8 cellular contexts compared by ENCODE assay signal in genomic region chr1:23556661-23557470, GRCh38.
DNase-seq lines count a peak whose midpoint lies in the region; ATAC-seq and TF ChIP-seq lines count a peak whose summit lies in the region.

No MANE protein-coding gene starts in this region.

- peaks cover 40% of the 10 kb centered on the region for H3K4me1 Mint-ChIP-seq in central memory CD8-positive, alpha-beta T cell

- H3K36me3 Mint-ChIP-seq in central memory CD8-positive, alpha-beta T cell (ENCODE audit: insufficient read depth): peaks cover 12% of the 10 kb centered on the region

- H3K27me3 ChIP-seq in DND-41 (ENCODE audit: insufficient read depth, low read length, poor library complexity) (peaks cover 32% of the 10 kb centered on the region), muscle layer of colon (ENCODE audit: control insufficient read depth in 1 of 2, insufficient read depth in 2 of 2, low read length in 2 of 2) (no peaks in the 10 kb centered on the region)

- peak overlapping the region; percentile 87 for H3K4me3 Mint-ChIP-seq in central memory CD8-positive, alpha-beta T cell

- H3K79me2 ChIP-seq in DND-41 (ENCODE audit: insufficient read depth, low read length): peaks cover 6% of the 10 kb centered on the region; the same call in 1 of the 2 replicates

- H3K9me3 ChIP-seq in DND-41 (ENCODE audit: insufficient read depth, low read length, severe bottlenecking) (no peaks in the 10 kb centered on the region), muscle layer of colon (ENCODE audit: low read length) (no peaks in the 10 kb centered on the region)

- H3K4me3 ChIP-seq in DND-41 (ENCODE audit: low read depth in 1 of 2, low read length in 2 of 2) (peak overlapping the region in 1 of 2 experiments; percentile 79; a peak in 2 of 4 replicates), muscle layer of colon (ENCODE audit: low read depth in 1 of 2, low read length in 2 of 2) (peak overlapping the region in 1 of 2 donors; percentile 94)

- H3K4me1 ChIP-seq in DND-41 (ENCODE audit: insufficient read depth, low read length) (peaks cover 58% of the 10 kb centered on the region), muscle layer of colon (ENCODE audit: insufficient read depth, low read length) (peaks cover 65% of the 10 kb centered on the region)

- DNase-seq in DND-41 (no peak), NCI-H2029 treated with DMSO at 0.1 percent for 48 hours (lab: John Stamatoyannopoulos, UW) (peak; percentile 71), OCI-M2 (lab: John Stamatoyannopoulos, UW; ENCODE audit: unreplicated experiment) (no peak), NK-92 (lab: John Stamatoyannopoulos, UW; ENCODE audit: unreplicated experiment) (no peak), T1000 (lab: John Stamatoyannopoulos, UW) (no peak)
- DNase-seq in central memory CD8-positive, alpha-beta T cell (ENCODE audit: low spot score in 2 of 2): no peak

- no peaks in the 10 kb centered on the region for H3K27me3 Mint-ChIP-seq in central memory CD8-positive, alpha-beta T cell

- TF ChIP-seq CTCF in DND-41 (IDR thresholded peaks at IDR 0.05; ENCODE audit: borderline replicate concordance, extremely low read depth, low read length, poor library complexity, severe bottlenecking): no peak

- H3K27ac ChIP-seq in DND-41 (ENCODE audit: low read length): peak overlapping the region; percentile 18; the same call in 1 of the 2 replicates
- peak overlapping the region; percentile 25 for H3K27ac ChIP-seq in muscle layer of colon (ENCODE audit: low read depth, low read length)

- H4K20me1 ChIP-seq in DND-41 (ENCODE audit: insufficient read depth, low read length): peaks cover 7% of the 10 kb centered on the region; the same call in 1 of the 2 replicates

- no peaks in the 10 kb centered on the region for H3K36me3 ChIP-seq in DND-41 (ENCODE audit: insufficient read depth, low read length)
- peaks cover 12% of the 10 kb centered on the region for H3K36me3 ChIP-seq in muscle layer of colon (ENCODE audit: insufficient read depth, low read length)

- H2AFZ ChIP-seq in DND-41 (ENCODE audit: low read depth, low read length): no peak overlapping the region

- peak overlapping the region; percentile 71; the same call in 1 of the 2 replicates for H3K9ac ChIP-seq in DND-41 (ENCODE audit: low read depth, low read length)
- no peak overlapping the region for H3K9ac ChIP-seq in muscle layer of colon (ENCODE audit: low read length)

- H3K27ac Mint-ChIP-seq in central memory CD8-positive, alpha-beta T cell (ENCODE audit: low read depth): no peak overlapping the region

- no peaks in the 10 kb centered on the region for H3K9me3 Mint-ChIP-seq in central memory CD8-positive, alpha-beta T cell

- peak overlapping the region; percentile 90 for H3K4me2 ChIP-seq in DND-41 (ENCODE audit: insufficient read depth, low read length)

- no peak for ATAC-seq in DND-41 (ENCODE audit: insufficient read depth, low read depth)
- no peak for ATAC-seq in central memory CD8-positive, alpha-beta T cell (replicated peaks; ENCODE audit: extremely low read depth, poor library complexity, severe bottlenecking)
- no peak for ATAC-seq in HG02970 (IDR thresholded peaks at IDR 0.05; ENCODE audit: low FRiP score, unreplicated experiment)
